8 cellular contexts compared by ENCODE assay signal in the genomic region with DNA sequence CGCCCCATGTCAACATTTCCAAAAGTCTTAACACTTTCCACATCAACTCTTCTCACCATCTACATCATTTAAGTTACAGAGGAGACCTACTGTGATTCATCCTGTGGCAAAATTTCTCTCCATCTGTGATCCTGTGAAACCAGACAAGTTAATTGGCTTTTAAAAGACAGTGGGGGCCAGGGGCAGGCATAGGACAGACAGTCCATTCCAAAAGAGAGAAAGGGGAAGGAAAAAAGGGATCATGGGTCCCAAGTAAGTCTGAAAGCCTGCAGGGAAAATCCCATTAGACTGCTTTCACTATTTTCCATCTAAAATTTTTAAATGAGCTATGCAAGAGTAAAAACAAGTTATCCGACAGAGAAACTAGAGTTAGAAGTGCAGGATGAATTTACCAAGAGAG.
A peak's percentile ranks its signal among the peaks of the same experiment; 100 is the strongest.
DNase-seq lines count a peak whose midpoint lies in the region; ATAC-seq and TF ChIP-seq lines count a peak whose summit lies in the region.

No MANE protein-coding gene starts in this region.

- H3K36me3 ChIP-seq in HAP-1 (replicated peaks) (no peaks in the 10 kb centered on the region), WERI-Rb-1 (no peaks in the 10 kb centered on the region), iPS-15b (ENCODE audit: control insufficient read depth, insufficient read depth, low read length) (no peaks in the 10 kb centered on the region), stomach (no peaks in the 10 kb centered on the region)

- H3K9ac ChIP-seq in iPS-15b (ENCODE audit: low read depth, low read length) = no peak overlapping the region

- peak; percentile 2 for DNase-seq in AG10803 (ENCODE audit: low read depth)
- DNase-seq in HAP-1 (ENCODE audit: low spot score in 2 of 2) = no peak
- DNase-seq in WERI-Rb-1 = no peak
- no peak for DNase-seq in stomach
- DNase-seq in posterior cingulate gyrus = no peak
- no peak for DNase-seq in NCI-H2171 (lab: John Stamatoyannopoulos, UW)

- TF ChIP-seq EP300 in stomach (IDR thresholded peaks at IDR 0.05) = no peak

- no peak for TF ChIP-seq CTCF in AG10803 (conservative IDR thresholded peaks at IDR 0.05; ENCODE audit: low read length)
- TF ChIP-seq CTCF in WERI-Rb-1 (IDR thresholded peaks at IDR 0.05; ENCODE audit: low read depth, low read length) = no peak
- TF ChIP-seq CTCF in stomach (IDR thresholded peaks at IDR 0.05) = no peak

- H3K27me3 ChIP-seq in HAP-1 (ENCODE audit: low read depth) (no peaks in the 10 kb centered on the region), WERI-Rb-1 (ENCODE audit: insufficient read depth, low read depth, severe bottlenecking) (no peaks in the 10 kb centered on the region), iPS-15b (ENCODE audit: control insufficient read depth, insufficient read depth, low read length) (no peaks in the 10 kb centered on the region), stomach (no peaks in the 10 kb centered on the region)

- ATAC-seq in HG02642 (IDR thresholded peaks at IDR 0.05; ENCODE audit: poor library complexity, unreplicated experiment) = no peak

- 56 to 61% (median 58%) methylated on average over 2 of the region's 2 CpGs for WGBS in stomach, 5 donors

- in situ Hi-C loops in HAP-1 (cut with MboI; ENCODE audit: low sequenced_read_pairs) = loop anchor here (5.0 to 25.0 kb wide), 2 partner anchors 180 to 360 kb away; no protein-coding TSS in a partner anchor

- H3K4me1 ChIP-seq in HAP-1 (peaks cover 8% of the 10 kb centered on the region), iPS-15b (ENCODE audit: control insufficient read depth, insufficient read depth, low read length) (peaks cover 17% of the 10 kb centered on the region), stomach (peaks cover 15 to 38% (median 27%) of the 10 kb centered on the region in 4 donors)

- H3K9me3 ChIP-seq in HAP-1 = no peaks in the 10 kb centered on the region
- no peaks in the 10 kb centered on the region for H3K9me3 ChIP-seq in WERI-Rb-1 (ENCODE audit: severe bottlenecking)
- no peaks in the 10 kb centered on the region for H3K9me3 ChIP-seq in iPS-15b (ENCODE audit: control insufficient read depth, insufficient read depth, low read length)
- no peaks in the 10 kb centered on the region for H3K9me3 ChIP-seq in stomach

- intact Hi-C loops in stomach (cut with DNase I; ENCODE audit: low total_unique reads) = loop anchor here (10.0 kb wide), 1 partner anchor 177 kb away; no protein-coding TSS in a partner anchor
- intact Hi-C loops in posterior cingulate gyrus (cut with DNase I) = loop anchor here (1.0 to 5.0 kb wide), 2 partner anchors 120 to 182 kb away; a partner anchor contains a TSS

- no peak for TF ChIP-seq POLR2A in stomach (IDR thresholded peaks at IDR 0.05)

- H3K4me3 ChIP-seq in AG10803 (ENCODE audit: low read length) = peak overlapping the region; percentile 91
- H3K4me3 ChIP-seq in HAP-1 = peak overlapping the region; percentile 78
- peak overlapping the region; percentile 84 for H3K4me3 ChIP-seq in WERI-Rb-1 (ENCODE audit: low read depth, low read length)
- peak overlapping the region; percentile 28 for H3K4me3 ChIP-seq in iPS-15b (ENCODE audit: low read depth, low read length)
- peak overlapping the region; percentile 83 to 96 (median 88) for H3K4me3 ChIP-seq in stomach

- H3K27ac ChIP-seq in WERI-Rb-1 (no peak overlapping the region), stomach (peak overlapping the region; percentile 49 to 88 (median 78))

Comparison
In these comparisons a context has a peak if more than half of its experiments do, and no peak if none do; other contexts are left out.
1. H3K4me3 ChIP-seq: peak in every context shown above with its lines; median percentile 91 in AG10803; 88 in stomach; 84 in WERI-Rb-1; 78 in HAP-1; 28 in iPS-15b.